In genomic region chr3:59685432-59685831, GRCh38 we compare ENCODE assay signal across 16 cellular contexts.
A peak's percentile ranks its signal among the peaks of the same experiment; 100 is the strongest.
DNase-seq lines count a peak whose midpoint lies in the region.
"Had no signal": no experiment of that assay in that cellular context is flagged by ENCODE, and none has a peak within 500 bp of the region (broad histone marks: within the 10 kb centered on the region; RNA-seq: fewer than 3 reads in every experiment).

No MANE protein-coding gene starts in this region.

- no peak overlapping the region for H3K4ac ChIP-seq in neuronal stem cell (ENCODE audit: low read length)

- H3K27ac ChIP-seq in neuronal stem cell (replicated peaks; ENCODE audit: low read length), result no peak overlapping the region
- H3K27ac ChIP-seq: BLaER1, GM23248 had no signal

- H3K4me2 ChIP-seq in neuronal stem cell (ENCODE audit: insufficient read depth, low read length, poor library complexity, severe bottlenecking), result no peak overlapping the region
- H3K4me2 ChIP-seq: BLaER1 had no signal

- no peak overlapping the region for H3K23ac ChIP-seq in neuronal stem cell (ENCODE audit: low read depth, low read length, poor library complexity)

- no peak overlapping the region for H2BK120ac ChIP-seq in neuronal stem cell (ENCODE audit: low read depth, low read length)

- no peak overlapping the region for H4K8ac ChIP-seq in neuronal stem cell (ENCODE audit: low read depth, low read length)

- no peak overlapping the region for H4K91ac ChIP-seq in neuronal stem cell (ENCODE audit: low read depth, low read length, poor library complexity)

- no peak overlapping the region for H2BK15ac ChIP-seq in neuronal stem cell (ENCODE audit: low read length)

- H3K18ac ChIP-seq in neuronal stem cell (ENCODE audit: low read length), result peak overlapping the region; percentile 15

- H2AFZ ChIP-seq in neuronal stem cell (ENCODE audit: low read length), result no peak overlapping the region
- H2AFZ ChIP-seq: GM23248 had no signal

- WGBS in neuronal stem cell (ENCODE audit: extremely low coverage in 2 of 2, insufficient read length in 2 of 2, insufficient replicate concordance in 1 of 2), 2 donors, result no CpG with 5 or more reads among the region's 3 CpGs

- H3K79me1 ChIP-seq in neuronal stem cell (ENCODE audit: low read depth, low read length), result no peaks in the 10 kb centered on the region

- H2BK12ac ChIP-seq in neuronal stem cell (ENCODE audit: low read length), result no peak overlapping the region

- H3K36me3 ChIP-seq in neuronal stem cell (replicated peaks in 1 of 2; ENCODE audit: control insufficient read depth in 2 of 2, insufficient read depth in 2 of 2, low read length in 2 of 2), result no peaks in the 10 kb centered on the region
- H3K36me3 ChIP-seq: BLaER1, HAP-1 had no signal

- H3K14ac ChIP-seq in neuronal stem cell (ENCODE audit: low read length), result no peak overlapping the region

- no peak overlapping the region for H3K4me3 ChIP-seq in neuronal stem cell (ENCODE audit: low read length in 2 of 2)
- H3K4me3 ChIP-seq: BLaER1, GM23248, HAP-1 had no signal

- H2AK5ac ChIP-seq in neuronal stem cell (ENCODE audit: low read depth, low read length), result no peak overlapping the region

- H3K27me3 ChIP-seq in neuronal stem cell (ENCODE audit: control insufficient read depth in 3 of 3, insufficient read depth in 3 of 3, low read depth in 1 of 3, low read length in 3 of 3), result no peaks in the 10 kb centered on the region
- H3K27me3 ChIP-seq: BLaER1 had no signal

- peaks cover 0 to 1% of the 10 kb centered on the region in 2 donors for H3K4me1 ChIP-seq in neuronal stem cell (ENCODE audit: control insufficient read depth in 2 of 2, insufficient read depth in 1 of 2, low read depth in 1 of 2, low read length in 2 of 2)
- H3K4me1 ChIP-seq: BLaER1 had no signal

- H3K9me3 ChIP-seq in neuronal stem cell (replicated peaks in 1 of 2; ENCODE audit: control insufficient read depth in 2 of 2, insufficient read depth in 1 of 2, low read depth in 1 of 2, low read length in 2 of 2), result no peaks in the 10 kb centered on the region
- H3K9me3 ChIP-seq: BLaER1, HAP-1 had no signal

- H3K9ac ChIP-seq in neuronal stem cell (ENCODE audit: low read depth, low read length, poor library complexity), result no peak overlapping the region
- H3K9ac ChIP-seq: BLaER1, GM23248 had no signal

- no peak overlapping the region for H2BK5ac ChIP-seq in neuronal stem cell (ENCODE audit: low read length)

- peak; percentile 80 for DNase-seq in NCI-H2171 treated with DMSO at 0.1 percent for 48 hours (lab: John Stamatoyannopoulos, UW)
- DNase-seq in NCI-H2171 (lab: John Stamatoyannopoulos, UW), result no peak
- DNase-seq in ELF-1 (ENCODE audit: low read depth, low spot score), result peak; percentile 27
- DNase-seq in NCI-H69 (lab: John Stamatoyannopoulos, UW), result peak; percentile 36
- DNase-seq in neuronal stem cell (ENCODE audit: low spot score), result no peak
- no peak for DNase-seq in LoVo (ENCODE audit: low spot score)
- DNase-seq in dedifferentiated amniotic fluid mesenchymal stem cell (ENCODE audit: extremely low spot score), result no peak
- no peak for DNase-seq in NCI-H510A (lab: John Stamatoyannopoulos, UW)
- DNase-seq: 8988T; CD4-positive, alpha-beta memory T cell; DMS53; DND-41; EL; GM23248 had no signal

Comparison
In these comparisons a context has a peak if more than half of its experiments do, and no peak if none do; other contexts are left out.
1. DNase-seq: peak in NCI-H2171 treated with DMSO at 0.1 percent for 48 hours (single experiment), ELF-1 (single experiment) and NCI-H69 (single experiment); none in NCI-H2171 (single experiment), neuronal stem cell (single experiment), LoVo (single experiment), dedifferentiated amniotic fluid mesenchymal stem cell (single experiment) and NCI-H510A (single experiment).